Comparison of ENCODE assay signal across 1 cellular context in the genomic region with DNA sequence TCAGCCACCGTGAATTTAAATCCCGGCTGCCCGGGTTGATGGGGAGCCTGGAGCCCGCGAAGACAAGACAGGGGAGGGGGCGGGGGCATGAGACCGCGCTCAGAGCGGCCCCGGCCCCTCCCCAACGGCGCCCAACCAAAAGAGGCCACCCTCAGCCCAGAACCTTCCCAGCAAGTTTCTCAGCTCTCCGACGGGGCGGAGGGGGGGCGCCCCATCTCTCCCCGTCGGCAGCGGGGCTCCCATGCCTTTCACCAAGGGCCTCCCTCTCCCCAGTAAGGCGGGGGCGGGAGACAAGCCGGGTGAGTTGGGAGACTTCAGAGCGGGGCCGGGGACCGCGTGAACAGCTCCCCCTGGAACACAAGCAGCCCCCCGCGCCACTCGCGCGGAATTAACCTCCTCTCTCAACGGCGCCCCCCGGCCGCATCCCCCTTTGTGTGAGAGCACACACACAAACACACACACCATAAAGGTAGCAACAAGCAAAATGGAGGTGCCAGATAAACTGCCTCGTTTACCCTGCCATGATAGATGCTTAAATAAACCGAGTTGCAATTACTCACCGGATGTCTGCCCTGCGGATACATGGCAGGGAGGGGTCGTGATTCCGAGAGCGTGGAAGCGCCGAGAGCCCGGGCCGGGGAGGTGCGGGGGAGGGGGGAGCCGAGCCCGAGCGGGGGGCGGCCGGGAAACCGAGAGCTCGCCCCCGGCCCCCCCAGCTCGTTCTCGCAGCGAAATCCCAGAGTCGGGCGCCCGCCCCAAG.
TF ChIP-seq lines count a peak whose summit lies in the region.

No MANE protein-coding gene starts in this region.

TF ChIP-seq in HEK293, 187 proteins besides CTCF, POLR2A, EP300 and RAD21 (continued from another document and continues in another):
- no peak for TF ChIP-seq ZNF266 (tag by site-specific recombination; IDR thresholded peaks at IDR 0.05; ENCODE audit: low read depth)
- TF ChIP-seq KLF8 (tag by site-specific recombination; IDR thresholded peaks at IDR 0.05), result peak; percentile 34; the same call in 1 of the 2 replicates
- peak; percentile 63 for TF ChIP-seq SP2 (tag by site-specific recombination; IDR thresholded peaks at IDR 0.05)
- TF ChIP-seq ZFP41 (tag by site-specific recombination; IDR thresholded peaks at IDR 0.05; ENCODE audit: borderline replicate concordance), result no peak
- TF ChIP-seq WT1 (tag by site-specific recombination; IDR thresholded peaks at IDR 0.05), result peak; percentile 51; the same call in 1 of the 2 replicates
- TF ChIP-seq SP3 (tag by site-specific recombination; IDR thresholded peaks at IDR 0.05), result peak; percentile 66
- TF ChIP-seq ZNF76 (tag by site-specific recombination; IDR thresholded peaks at IDR 0.05; ENCODE audit: borderline replicate concordance, low read depth), result peak; percentile 56; the same call in 1 of the 2 replicates
- TF ChIP-seq ZNF514 (tag by site-specific recombination; IDR thresholded peaks at IDR 0.05), result no peak
- TF ChIP-seq ZNF214 (tag by site-specific recombination; IDR thresholded peaks at IDR 0.05; ENCODE audit: borderline replicate concordance), result no peak
- no peak for TF ChIP-seq ZNF473 (tag by site-specific recombination; IDR thresholded peaks at IDR 0.05)
- TF ChIP-seq ZNF600 (tag by site-specific recombination; IDR thresholded peaks at IDR 0.05), result 0 out of 2 replicates have a peak, but pooled peaks have one; percentile 33
- 0 out of 2 replicates have a peak, but pooled peaks have one; percentile 16 for TF ChIP-seq ZNF843 (tag by site-specific recombination; IDR thresholded peaks at IDR 0.05)
- TF ChIP-seq PRDM10 (tag by site-specific recombination; IDR thresholded peaks at IDR 0.05), result peak; percentile 30
- TF ChIP-seq SCRT1 (tag by site-specific recombination; IDR thresholded peaks at IDR 0.05; ENCODE audit: borderline replicate concordance), result no peak
- no peak for TF ChIP-seq ZNF292 (tag by site-specific recombination; IDR thresholded peaks at IDR 0.05; ENCODE audit: borderline replicate concordance, low read depth)
- peak; percentile 88 for TF ChIP-seq ZBTB10 (tag by site-specific recombination; IDR thresholded peaks at IDR 0.05)
- TF ChIP-seq ZSCAN4 (tag by site-specific recombination; IDR thresholded peaks at IDR 0.05), result peak; percentile 88
- no peak for TF ChIP-seq ZSCAN30 (tag by site-specific recombination; IDR thresholded peaks at IDR 0.05)
- TF ChIP-seq ZBTB7A (tag by site-specific recombination; IDR thresholded peaks at IDR 0.05; ENCODE audit: low read depth), result 0 out of 2 replicates have a peak, but pooled peaks have one; percentile 27
- 0 out of 2 replicates have a peak, but pooled peaks have one; percentile 12 for TF ChIP-seq ZNF660 (tag by site-specific recombination; IDR thresholded peaks at IDR 0.05)
- TF ChIP-seq ZNF169 (tag by site-specific recombination; IDR thresholded peaks at IDR 0.05), result no peak
- TF ChIP-seq ZBTB8A (tag by site-specific recombination; IDR thresholded peaks at IDR 0.05), result peak; percentile 93
- TF ChIP-seq KLF10 (tag by site-specific recombination; IDR thresholded peaks at IDR 0.05), result peak; percentile 16; the same call in 1 of the 2 replicates
- TF ChIP-seq ZBTB11 (tag by site-specific recombination; conservative IDR thresholded peaks at IDR 0.05; ENCODE audit: low read depth), result no peak
- no peak for TF ChIP-seq ZNF416 (tag by site-specific recombination; IDR thresholded peaks at IDR 0.05)
- peak; percentile 21 for TF ChIP-seq KLF1 (tag by site-specific recombination; IDR thresholded peaks at IDR 0.05)
- peak; percentile 65 for TF ChIP-seq YY1 (tag by site-specific recombination; IDR thresholded peaks at IDR 0.05)
- TF ChIP-seq HOXA7 (CRISPR knock-in tag; IDR thresholded peaks at IDR 0.05; ENCODE audit: borderline replicate concordance), result no peak
- TF ChIP-seq KLF17 (tag by site-specific recombination; IDR thresholded peaks at IDR 0.05), result peak; percentile 63; the same call in 1 of the 2 replicates
- TF ChIP-seq, protein P1, sequence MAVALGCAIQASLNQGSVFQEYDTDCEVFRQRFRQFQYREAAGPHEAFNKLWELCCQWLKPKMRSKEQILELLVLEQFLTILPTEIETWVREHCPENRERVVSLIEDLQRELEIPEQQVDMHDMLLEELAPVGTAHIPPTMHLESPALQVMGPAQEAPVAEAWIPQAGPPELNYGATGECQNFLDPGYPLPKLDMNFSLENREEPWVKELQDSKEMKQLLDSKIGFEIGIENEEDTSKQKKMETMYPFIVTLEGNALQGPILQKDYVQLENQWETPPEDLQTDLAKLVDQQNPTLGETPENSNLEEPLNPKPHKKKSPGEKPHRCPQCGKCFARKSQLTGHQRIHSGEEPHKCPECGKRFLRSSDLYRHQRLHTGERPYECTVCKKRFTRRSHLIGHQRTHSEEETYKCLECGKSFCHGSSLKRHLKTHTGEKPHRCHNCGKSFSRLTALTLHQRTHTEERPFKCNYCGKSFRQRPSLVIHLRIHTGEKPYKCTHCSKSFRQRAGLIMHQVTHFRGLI (tag by site-specific recombination; IDR thresholded peaks at IDR 0.05), result peak; percentile 96
- TF ChIP-seq ZFHX2 (tag by site-specific recombination; conservative IDR thresholded peaks at IDR 0.05), result peak; percentile 79
- TF ChIP-seq FEZF1 (tag by site-specific recombination; IDR thresholded peaks at IDR 0.05), result no peak
- peak; percentile 84 for TF ChIP-seq YY2 (tag by site-specific recombination; IDR thresholded peaks at IDR 0.05)
- no peak for TF ChIP-seq ZNF133 (tag by site-specific recombination; IDR thresholded peaks at IDR 0.05)
- TF ChIP-seq ZNF561 (tag by site-specific recombination; IDR thresholded peaks at IDR 0.05; ENCODE audit: borderline replicate concordance), result no peak
- TF ChIP-seq BCL11B (tag by site-specific recombination; IDR thresholded peaks at IDR 0.05; ENCODE audit: low read depth), result no peak
- TF ChIP-seq MEIS1 (CRISPR knock-in tag; IDR thresholded peaks at IDR 0.05; ENCODE audit: borderline replicate concordance), result no peak
- no peak for TF ChIP-seq KLF16 (tag by site-specific recombination; IDR thresholded peaks at IDR 0.05)
- peak; percentile 52; the same call in 1 of the 2 replicates for TF ChIP-seq KLF9 (tag by site-specific recombination; IDR thresholded peaks at IDR 0.05; ENCODE audit: low read depth)
- TF ChIP-seq, protein P2, sequence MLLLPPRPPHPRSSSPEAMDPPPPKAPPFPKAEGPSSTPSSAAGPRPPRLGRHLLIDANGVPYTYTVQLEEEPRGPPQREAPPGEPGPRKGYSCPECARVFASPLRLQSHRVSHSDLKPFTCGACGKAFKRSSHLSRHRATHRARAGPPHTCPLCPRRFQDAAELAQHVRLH (tag by site-specific recombination; IDR thresholded peaks at IDR 0.05), result 0 out of 2 replicates have a peak, but pooled peaks have one; percentile 11
- TF ChIP-seq, protein P3, sequence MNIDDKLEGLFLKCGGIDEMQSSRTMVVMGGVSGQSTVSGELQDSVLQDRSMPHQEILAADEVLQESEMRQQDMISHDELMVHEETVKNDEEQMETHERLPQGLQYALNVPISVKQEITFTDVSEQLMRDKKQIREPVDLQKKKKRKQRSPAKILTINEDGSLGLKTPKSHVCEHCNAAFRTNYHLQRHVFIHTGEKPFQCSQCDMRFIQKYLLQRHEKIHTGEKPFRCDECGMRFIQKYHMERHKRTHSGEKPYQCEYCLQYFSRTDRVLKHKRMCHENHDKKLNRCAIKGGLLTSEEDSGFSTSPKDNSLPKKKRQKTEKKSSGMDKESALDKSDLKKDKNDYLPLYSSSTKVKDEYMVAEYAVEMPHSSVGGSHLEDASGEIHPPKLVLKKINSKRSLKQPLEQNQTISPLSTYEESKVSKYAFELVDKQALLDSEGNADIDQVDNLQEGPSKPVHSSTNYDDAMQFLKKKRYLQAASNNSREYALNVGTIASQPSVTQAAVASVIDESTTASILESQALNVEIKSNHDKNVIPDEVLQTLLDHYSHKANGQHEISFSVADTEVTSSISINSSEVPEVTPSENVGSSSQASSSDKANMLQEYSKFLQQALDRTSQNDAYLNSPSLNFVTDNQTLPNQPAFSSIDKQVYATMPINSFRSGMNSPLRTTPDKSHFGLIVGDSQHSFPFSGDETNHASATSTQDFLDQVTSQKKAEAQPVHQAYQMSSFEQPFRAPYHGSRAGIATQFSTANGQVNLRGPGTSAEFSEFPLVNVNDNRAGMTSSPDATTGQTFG (tag by site-specific recombination; IDR thresholded peaks at IDR 0.05; ENCODE audit: borderline replicate concordance), result no peak
- TF ChIP-seq ZNF658 (tag by site-specific recombination; IDR thresholded peaks at IDR 0.05), result no peak
- TF ChIP-seq SCRT2 (tag by site-specific recombination; IDR thresholded peaks at IDR 0.05), result 0 out of 2 replicates have a peak, but pooled peaks have one; percentile 54
- peak; percentile 72 for TF ChIP-seq ZNF2 (tag by site-specific recombination; IDR thresholded peaks at IDR 0.05)
- no peak for TF ChIP-seq TRIM28 (IDR thresholded peaks at IDR 0.05; ENCODE audit: borderline replicate concordance, low read length)
